Comparison of ENCODE assay signal across 12 cellular contexts in the genomic region with DNA sequence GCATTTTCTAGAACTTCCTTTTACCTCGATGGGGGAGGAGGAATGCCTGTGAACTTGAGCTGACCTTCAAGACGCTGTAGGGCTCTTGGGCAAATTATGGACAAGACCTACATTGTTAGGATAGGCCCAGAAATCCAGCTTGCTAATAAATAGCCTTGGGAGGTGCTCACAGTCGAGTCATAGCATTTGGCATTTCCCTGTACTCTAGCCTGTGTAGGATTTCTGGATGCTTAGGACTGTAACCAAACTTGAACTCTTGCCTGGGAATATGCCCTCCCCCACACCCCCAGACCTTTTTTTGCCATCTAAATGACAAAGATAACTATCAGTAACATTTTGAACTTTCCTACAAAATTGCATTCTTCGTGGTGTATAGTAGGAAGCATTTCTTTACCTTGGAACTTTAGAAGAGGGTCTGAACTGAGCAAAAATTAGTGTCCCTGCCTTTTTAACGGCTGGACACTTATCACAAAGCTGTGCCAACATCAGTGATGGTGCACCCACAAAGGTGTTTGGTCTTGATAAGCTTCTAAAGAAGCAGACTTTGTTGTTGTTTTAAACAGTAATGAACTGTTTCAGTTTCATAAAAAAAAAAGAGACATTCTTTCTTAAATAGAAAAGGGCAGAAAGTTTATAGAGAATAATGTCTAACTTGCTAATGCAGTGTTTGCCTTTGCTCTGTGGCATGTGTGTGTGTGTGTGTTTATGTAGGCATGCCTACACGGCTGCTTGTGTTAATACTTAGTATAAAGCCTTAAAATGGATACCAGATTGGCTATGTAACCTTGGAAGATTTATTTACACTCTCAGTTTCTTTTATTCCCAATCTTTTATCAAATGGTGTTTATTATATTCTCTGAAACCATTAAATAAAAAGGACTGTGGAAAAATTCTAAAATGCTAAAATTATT.
A peak's percentile ranks its signal among the peaks of the same experiment; 100 is the strongest.
DNase-seq lines count a peak whose midpoint lies in the region; ATAC-seq, FAIRE-seq and TF ChIP-seq lines count a peak whose summit lies in the region.
"Had no signal": no experiment of that assay in that cellular context is flagged by ENCODE, and none has a peak within 500 bp of the region (broad histone marks: within the 10 kb centered on the region; RNA-seq: fewer than 3 reads in every experiment).

No MANE protein-coding gene starts in this region.

- TF ChIP-seq POLR2A in sigmoid colon (IDR thresholded peaks at IDR 0.05), result no peak

- H3K9ac ChIP-seq in adipocyte (ENCODE audit: low read length) (no peak overlapping the region), neural progenitor cell (no peak overlapping the region)

- POLR2A ChIA-PET in activated CD8-positive, alpha-beta T cell treated with anti-CD3 and anti-CD28 coated beads for 36 hours (lab: Charles Lee), result no interaction called here

- no peaks in the 10 kb centered on the region for H3K9me3 Mint-ChIP-seq in activated CD8-positive, alpha-beta T cell treated with anti-CD3 and anti-CD28 coated beads for 36 hours
- no peaks in the 10 kb centered on the region for H3K9me3 Mint-ChIP-seq in neural progenitor cell
- H3K9me3 Mint-ChIP-seq: central memory CD8-positive, alpha-beta T cell; T-helper 2 cell treated with Interferon-gamma antibody and Interleukin-4, amounts not matched to agents 5 μg/mL and 100 μg/mL, for 36 hours had no signal

- ATAC-seq in activated CD8-positive, alpha-beta T cell treated with anti-CD3 and anti-CD28 coated beads for 36 hours, result no peak
- ATAC-seq: GM12878 had no signal

- no peak for TF ChIP-seq EP300 in sigmoid colon (IDR thresholded peaks at IDR 0.05)

- CTCF ChIA-PET in activated CD8-positive, alpha-beta T cell treated with anti-CD3 and anti-CD28 coated beads for 36 hours (lab: Charles Lee), result no interaction called here

- no peak for FAIRE-seq in GM19239 (lab: Jason Lieb, UNC)
- FAIRE-seq: GM12878 had no signal

- peaks cover 38% of the 10 kb centered on the region for H3K4me1 ChIP-seq in adipocyte (ENCODE audit: control insufficient read depth, insufficient read depth, low read length)
- H3K4me1 ChIP-seq in sigmoid colon, result peaks cover 0 to 86% (median 67%) of the 10 kb centered on the region in 4 donors
- H3K4me1 ChIP-seq in neural progenitor cell, result no peaks in the 10 kb centered on the region

- no peak overlapping the region for H2AFZ ChIP-seq in neural progenitor cell (replicated peaks)

- WGBS in sigmoid colon, 2 donors, result 42 to 53% methylated on average over 6 of the region's 6 CpGs

- H3K36me3 ChIP-seq in adipocyte (ENCODE audit: control insufficient read depth, insufficient read depth, low read length, severe bottlenecking) (no peaks in the 10 kb centered on the region), sigmoid colon (no peaks in the 10 kb centered on the region), neural progenitor cell (no peaks in the 10 kb centered on the region)

- no peaks in the 10 kb centered on the region for H3K27me3 ChIP-seq in adipocyte (replicated peaks; ENCODE audit: control insufficient read depth, insufficient read depth, low read length)
- H3K27me3 ChIP-seq in sigmoid colon, result no peaks in the 10 kb centered on the region
- no peaks in the 10 kb centered on the region for H3K27me3 ChIP-seq in neural progenitor cell

- H3F3A ChIP-seq in neural progenitor cell (ENCODE audit: low read depth), result no peaks in the 10 kb centered on the region

- H3K27me3 Mint-ChIP-seq in activated CD8-positive, alpha-beta T cell treated with anti-CD3 and anti-CD28 coated beads for 36 hours, result peaks cover 2% of the 10 kb centered on the region
- peaks cover 4% of the 10 kb centered on the region for H3K27me3 Mint-ChIP-seq in neural progenitor cell (ENCODE audit: insufficient read depth, low read depth)
- H3K27me3 Mint-ChIP-seq: central memory CD8-positive, alpha-beta T cell had no signal

- TF ChIP-seq CTCF in fibroblast of the aortic adventitia (IDR thresholded peaks at IDR 0.05; ENCODE audit: insufficient read depth, low read length), result no peak
- TF ChIP-seq CTCF in sigmoid colon (IDR thresholded peaks at IDR 0.05), result no peak
- TF ChIP-seq CTCF in activated CD8-positive, alpha-beta T cell treated with anti-CD3 and anti-CD28 coated beads for 36 hours (IDR thresholded peaks at IDR 0.05), result no peak
- TF ChIP-seq CTCF in neural progenitor cell (IDR thresholded peaks at IDR 0.05), result no peak

- no peaks in the 10 kb centered on the region for H3K9me3 ChIP-seq in adipocyte (ENCODE audit: control insufficient read depth, low read length)
- no peaks in the 10 kb centered on the region for H3K9me3 ChIP-seq in sigmoid colon
- no peaks in the 10 kb centered on the region for H3K9me3 ChIP-seq in neural progenitor cell (ENCODE audit: low read depth)

- H4K20me1 ChIP-seq in neural progenitor cell (ENCODE audit: low read depth), result no peaks in the 10 kb centered on the region

- H3K4me1 Mint-ChIP-seq in activated CD8-positive, alpha-beta T cell treated with anti-CD3 and anti-CD28 coated beads for 36 hours (ENCODE audit: low read depth), result peaks cover 8% of the 10 kb centered on the region
- H3K4me1 Mint-ChIP-seq in neural progenitor cell, result peaks cover under 1% of the 10 kb centered on the region
- H3K4me1 Mint-ChIP-seq: central memory CD8-positive, alpha-beta T cell had no signal

- H3K36me3 Mint-ChIP-seq in activated CD8-positive, alpha-beta T cell treated with anti-CD3 and anti-CD28 coated beads for 36 hours (ENCODE audit: low read depth), result no peaks in the 10 kb centered on the region
- no peaks in the 10 kb centered on the region for H3K36me3 Mint-ChIP-seq in neural progenitor cell

- DNase-seq in ELR (ENCODE audit: low read depth), result peak; percentile 5
- peak; percentile 62 for DNase-seq in adipocyte (ENCODE audit: low read depth)
- peak; percentile 70 for DNase-seq in fibroblast of the aortic adventitia (ENCODE audit: low read depth)
- no peak for DNase-seq in sigmoid colon
- DNase-seq in activated CD8-positive, alpha-beta T cell treated with anti-CD3 and anti-CD28 coated beads for 36 hours, result no peak
- DNase-seq in 8988T, result no peak
- DNase-seq in neural progenitor cell (ENCODE audit: low spot score), result no peak
- no peak for DNase-seq in GM19239 (ENCODE audit: insufficient read length, low spot score)
- DNase-seq: NCI-H82 had no signal

- no peak overlapping the region for H3K4me3 Mint-ChIP-seq in activated CD8-positive, alpha-beta T cell treated with anti-CD3 and anti-CD28 coated beads for 36 hours
- no peak overlapping the region for H3K4me3 Mint-ChIP-seq in neural progenitor cell
- H3K4me3 Mint-ChIP-seq: central memory CD8-positive, alpha-beta T cell; T-helper 2 cell treated with Interferon-gamma antibody and Interleukin-4, amounts not matched to agents 5 μg/mL and 100 μg/mL, for 36 hours had no signal

- intact Hi-C loops in sigmoid colon (cut with DNase I), result no loop called here
- intact Hi-C loops in activated CD8-positive, alpha-beta T cell treated with anti-CD3 and anti-CD28 coated beads for 36 hours (cut with micrococcal nuclease), result no loop called here

- no peak overlapping the region for H3K27ac Mint-ChIP-seq in activated CD8-positive, alpha-beta T cell treated with anti-CD3 and anti-CD28 coated beads for 36 hours
- no peak overlapping the region for H3K27ac Mint-ChIP-seq in neural progenitor cell
- H3K27ac Mint-ChIP-seq: T-helper 2 cell treated with Interferon-gamma antibody and Interleukin-4, amounts not matched to agents 5 μg/mL and 100 μg/mL, for 36 hours had no signal

- H3K79me2 ChIP-seq in neural progenitor cell (ENCODE audit: low read depth), result no peaks in the 10 kb centered on the region

- no peak overlapping the region for H3K4me3 ChIP-seq in adipocyte (ENCODE audit: low read length)
- no peak overlapping the region for H3K4me3 ChIP-seq in fibroblast of the aortic adventitia (ENCODE audit: low read depth, low read length)
- H3K4me3 ChIP-seq in sigmoid colon, result no peak overlapping the region
- no peak overlapping the region for H3K4me3 ChIP-seq in neural progenitor cell
- H3K4me3 ChIP-seq: GM12878 had no signal

- H3K27ac ChIP-seq in sigmoid colon (peak overlapping the region; percentile 64 to 76 (median 70)), neural progenitor cell (no peak overlapping the region)

- no peak overlapping the region for H3K4me2 ChIP-seq in neural progenitor cell

Comparison
In these comparisons a context has a peak if more than half of its experiments do, and no peak if none do; other contexts are left out.
1. DNase-seq: peak in ELR (single experiment), adipocyte (single experiment) and fibroblast of the aortic adventitia (single experiment); none in sigmoid colon (single experiment), activated CD8-positive, alpha-beta T cell treated with anti-CD3 and anti-CD28 coated beads for 36 hours (single experiment), 8988T (single experiment), neural progenitor cell (single experiment) and GM19239 (single experiment).